ENCODE assay signal across 1 cellular context in genomic region chr19:1855828-1856255, GRCh38.
TF ChIP-seq lines count a peak whose summit lies in the region.

No MANE protein-coding gene starts in this region.

TF ChIP-seq in H1, 55 proteins besides CTCF, POLR2A, EP300 and RAD21:
- TF ChIP-seq ASH2L (IDR thresholded peaks at IDR 0.05; ENCODE audit: low read length) = no peak
- no peak for TF ChIP-seq ZNF274 (IDR thresholded peaks at IDR 0.05; ENCODE audit: borderline replicate concordance, extremely low read depth, low read length)
- no peak for TF ChIP-seq SP2 (IDR thresholded peaks at IDR 0.05; ENCODE audit: low read length)
- TF ChIP-seq POU5F1 (IDR thresholded peaks at IDR 0.05; ENCODE audit: low read depth, low read length) = no peak
- no peak for TF ChIP-seq CREB1 (IDR thresholded peaks at IDR 0.05)
